ENCODE assay signal across 9 cellular contexts in the genomic region with DNA sequence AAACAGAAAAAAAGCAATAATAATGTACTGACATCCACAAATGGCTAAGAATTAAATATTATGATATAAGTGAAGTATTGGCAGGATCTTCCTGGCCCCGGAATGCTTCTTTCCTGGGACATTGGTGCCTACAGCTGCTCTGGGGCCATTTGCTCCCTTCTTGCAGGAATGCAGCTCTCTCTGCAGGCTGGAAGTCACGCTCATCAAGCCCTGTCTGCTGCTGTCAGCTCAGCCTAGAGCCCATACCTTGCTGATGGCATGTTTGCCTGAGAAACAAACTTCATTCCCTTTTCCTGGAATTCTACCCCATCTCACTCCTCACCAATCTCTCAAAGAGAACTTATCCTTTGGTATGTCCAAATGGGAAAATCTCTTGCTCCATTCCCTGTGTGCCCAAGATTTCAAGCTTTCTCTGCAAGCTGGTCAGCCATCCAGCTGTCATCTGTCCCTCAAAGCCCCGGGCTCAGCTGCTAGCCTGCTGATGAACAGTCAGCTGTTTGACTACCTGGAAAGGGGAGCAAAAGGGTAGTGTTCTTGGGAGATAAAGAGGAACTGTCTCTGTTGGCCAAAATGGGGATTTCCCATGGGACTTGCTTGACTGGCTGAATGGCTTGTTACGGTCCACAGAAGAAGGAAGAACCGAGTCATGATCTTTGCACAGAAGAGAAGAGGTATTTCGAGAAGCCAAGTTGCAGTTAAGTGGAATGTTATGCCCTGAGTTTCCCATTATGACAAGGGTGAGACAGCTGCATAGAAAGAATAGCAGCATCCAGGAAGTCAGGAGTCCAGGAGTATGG.
DNase-seq lines count a peak whose midpoint lies in the region; ATAC-seq and TF ChIP-seq lines count a peak whose summit lies in the region.
"Had no signal": no experiment of that assay in that cellular context is flagged by ENCODE, and none has a peak within 500 bp of the region (broad histone marks: within the 10 kb centered on the region; RNA-seq: fewer than 3 reads in every experiment).

No MANE protein-coding gene starts in this region.

- peak; percentile 53 for DNase-seq in GM10248 (ENCODE audit: extremely low spot score)
- peak; percentile 96 for DNase-seq in kidney tubule cell (ENCODE audit: low spot score)
- DNase-seq in activated CD4-positive, alpha-beta T cell treated with anti-CD3 and anti-CD28 coated beads, Interleukin-2, amount 50 U/mL, for 1 hour, result no peak
- no peak for DNase-seq in putamen (ENCODE audit: low spot score)
- no peak for DNase-seq in effector CD4-positive, alpha-beta T cell
- DNase-seq: DMS153 had no signal

- no peak for TF ChIP-seq CTCF in GM10248 (IDR thresholded peaks at IDR 0.05; ENCODE audit: control extremely low read depth, extremely low read depth, low read depth, missing control alignments)

- CTCF ChIA-PET in GM10248 (lab: Yijun Ruan, JAX), result interaction anchor here (0.9 to 15.9 kb wide), 7 partner anchors 14 to 45 kb away, joined by 3 to 211 read pairs (median 7); partner anchors contain the start of genes DEPP1 and RASSF4

- POLR2A ChIA-PET in GM10248 (lab: Yijun Ruan, JAX), result no interaction called here

- ATAC-seq in GM19463 (IDR thresholded peaks at IDR 0.05; ENCODE audit: unreplicated experiment), result peak; percentile 55
- ATAC-seq in HG03159 (IDR thresholded peaks at IDR 0.05; ENCODE audit: unreplicated experiment), result peak; percentile 55
- ATAC-seq in GM19324 (IDR thresholded peaks at IDR 0.05; ENCODE audit: low FRiP score, unreplicated experiment), result no peak

Comparison
In these comparisons a context has a peak if more than half of its experiments do, and no peak if none do; other contexts are left out.
1. DNase-seq: peak in GM10248 (single experiment) and kidney tubule cell (single experiment); none in activated CD4-positive, alpha-beta T cell treated with anti-CD3 and anti-CD28 coated beads, Interleukin-2, amount 50 U/mL, for 1 hour (single experiment), putamen (single experiment) and effector CD4-positive, alpha-beta T cell (single experiment).